ENCODE assay signal across 27 cellular contexts in genomic region chr6:8013763-8014162, GRCh38.
"Had no signal": no experiment of that assay in that cellular context is flagged by ENCODE, and none has a peak within 500 bp of the region (broad histone marks: within the 10 kb centered on the region; RNA-seq: fewer than 3 reads in every experiment).

No MANE protein-coding gene starts in this region.

- DNase-seq: dermis blood vessel endothelial cell; effector memory CD4-positive, alpha-beta T cell; foreskin melanocyte; glutamatergic neuron; heart right ventricle; hippocampal formation; left cardiac atrium; left lung; mesenchymal stem cell; mucosa of descending colon; naive B cell; pancreas; stimulated activated CD4-positive, alpha-beta T cell treated with anti-CD3 and anti-CD28 coated beads, Interleukin-12 subunit alpha, Interleukin-12 subunit beta, amount 100 ng/mL, for 4 hours; stimulated activated CD4-positive, alpha-beta T cell treated with anti-CD3 and anti-CD28 coated beads, Interleukin-1b, Interleukin-23, amount 100 ng/mL, for 48 hours; stimulated activated CD4-positive, alpha-beta T cell treated with anti-CD3 and anti-CD28 coated beads, Interleukin-4, amount 100 ng/mL, for 1 hour; stimulated activated CD8-positive, alpha-beta memory T cell treated with anti-CD3 and anti-CD28 coated beads, Interleukin-4, amount 100 ng/mL, for 48 hours; stimulated activated naive CD4-positive, alpha-beta T cell; stimulated activated naive CD8-positive, alpha-beta T cell treated with anti-CD3 and anti-CD28 coated beads, Interleukin-15, amount 100 ng/mL, for 72 hours; transverse colon; upper lobe of right lung; uterus had no signal

- ATAC-seq: heart right ventricle; left cardiac atrium; left lung; mucosa of descending colon; natural killer cell treated with Interleukin-12 subunit alpha and Interleukin-12 subunit beta and Interleukin-15 and Interleukin-18, amount 100 ng/mL, for 72 hours; pancreas; sciatic nerve; stimulated activated naive CD8-positive, alpha-beta T cell treated with anti-CD3 and anti-CD28 coated beads, Interleukin-15, amount 100 ng/mL, for 72 hours; upper lobe of right lung had no signal

- H3K4me3 ChIP-seq: esophagus muscularis mucosa, heart right ventricle, left lung, mucosa of descending colon, pancreas, right atrium auricular region, smooth muscle cell, suprapubic skin, transverse colon, upper lobe of right lung, uterus had no signal
